Comparison of ENCODE assay signal across 8 cellular contexts in the genomic region with DNA sequence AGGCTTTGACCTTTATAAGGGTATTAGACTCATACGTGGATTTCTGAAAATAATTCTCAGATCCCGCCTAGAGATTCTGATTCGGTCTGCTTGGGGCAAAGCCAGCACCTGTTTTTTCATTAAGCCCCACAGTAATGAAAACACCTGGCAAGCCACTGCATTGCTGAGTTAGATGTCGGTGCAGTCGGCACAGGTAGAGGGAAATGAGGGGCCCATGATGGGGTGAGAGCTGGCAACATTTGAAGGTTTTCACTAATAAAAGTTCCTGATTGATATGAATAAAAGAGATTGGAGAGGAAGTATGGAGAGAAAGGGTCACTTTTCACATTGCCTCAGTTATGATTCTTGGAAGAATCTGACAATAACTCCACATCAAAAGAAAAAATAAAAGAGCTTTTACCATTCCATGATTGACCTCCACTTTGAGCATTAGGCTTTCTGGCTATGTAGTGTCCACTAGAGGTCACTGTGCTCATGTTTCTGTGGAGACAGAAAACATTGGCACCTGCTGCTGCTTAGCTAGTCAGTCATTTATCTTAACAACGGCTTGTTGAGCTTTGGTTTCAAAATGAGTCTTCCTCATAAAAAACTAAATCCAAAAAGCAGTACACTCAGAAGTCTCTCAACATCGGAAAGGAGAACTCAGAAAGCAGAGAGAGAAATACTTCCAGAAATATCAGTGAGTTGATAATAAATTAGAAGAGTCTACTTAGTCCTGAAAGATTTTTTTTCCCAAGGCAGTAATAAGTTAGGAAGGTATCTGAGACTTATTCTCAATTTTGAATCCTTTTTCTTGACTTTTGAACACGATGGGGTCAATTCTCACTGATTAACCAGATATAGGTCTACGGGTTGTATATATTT. TPM values are rescaled to one million over a fixed set of nuclear protein-coding genes. Genes with fewer than 3 reads are reported as not detected.
DNase-seq lines count a peak whose midpoint lies in the region; ATAC-seq and TF ChIP-seq lines count a peak whose summit lies in the region.

No MANE protein-coding gene starts in this region.

- TF ChIP-seq CTCF in heart right ventricle (IDR thresholded peaks at IDR 0.05) = peak; percentile 70 to 91 (median 84)

- H3K4me3 ChIP-seq in adipocyte (ENCODE audit: low read length) (no peak overlapping the region), heart right ventricle (no peak overlapping the region)

- no peak overlapping the region for H3K27ac ChIP-seq in heart right ventricle

- intact Hi-C loops in heart right ventricle (cut with DNase I) = no loop called here

- H3K4me1 ChIP-seq in adipocyte (ENCODE audit: control insufficient read depth, insufficient read depth, low read length) (peaks cover 8% of the 10 kb centered on the region), heart right ventricle (peaks cover 0 to 4% (median 0%) of the 10 kb centered on the region in 9 donors)

- no peaks in the 10 kb centered on the region for H3K9me3 ChIP-seq in adipocyte (ENCODE audit: control insufficient read depth, low read length)
- H3K9me3 ChIP-seq in heart right ventricle = no peaks in the 10 kb centered on the region

- ATAC-seq in GM21515 (IDR thresholded peaks at IDR 0.05; ENCODE audit: unreplicated experiment) = peak; percentile 96
- ATAC-seq in HG03571 (IDR thresholded peaks at IDR 0.05; ENCODE audit: unreplicated experiment) = peak; percentile 99
- ATAC-seq in heart right ventricle = peak in 7 of 8 donors; percentile 62 to 85 (median 74)

- H3K36me3 ChIP-seq in adipocyte (ENCODE audit: control insufficient read depth, insufficient read depth, low read length, severe bottlenecking) (no peaks in the 10 kb centered on the region), heart right ventricle (no peaks in the 10 kb centered on the region)

- DNase-seq in activated T-cell treated with anti-CD3 and anti-CD28 coated beads for 4 hours (peak; percentile 14), NCI-H69 (lab: John Stamatoyannopoulos, UW) (peak; percentile 85), adipocyte (ENCODE audit: low read depth) (peak; percentile 89), heart right ventricle (peak in 1 of 2 donors; percentile 63), renal cortical epithelial cell (ENCODE audit: low read depth) (peak; percentile 86)
- no peak for DNase-seq in activated T-cell treated with anti-CD3 and anti-CD28 coated beads, Interleukin-2, amount 50 U/mL, for 48 hours

- H3K9ac ChIP-seq in adipocyte (ENCODE audit: low read length) = no peak overlapping the region

- H3K27me3 ChIP-seq in adipocyte (replicated peaks; ENCODE audit: control insufficient read depth, insufficient read depth, low read length) (peaks cover 18% of the 10 kb centered on the region), heart right ventricle (peaks cover 0 to 5% (median 0%) of the 10 kb centered on the region in 7 donors)

- WGBS in heart right ventricle, 2 donors = 42 to 48% methylated on average over 9 of the region's 9 CpGs

RNA-seq across cellular contexts. Expression of a gene that starts 53.3 kb away (rescaled TPM):
- total RNA-seq in heart right ventricle (100 to 1,000 TPM; 198 to 452 (median 287) TPM), renal cortical epithelial cell (0.20 TPM in 1 of 2 replicates, not detected in the other)
- polyA plus RNA-seq in heart right ventricle = 100 to 1,000 TPM in 1 of 2 donors, 10 to 100 TPM in 1; 35.1 to 129 TPM

Comparison
In these comparisons a context has a peak if more than half of its experiments do, and no peak if none do; other contexts are left out.
1. DNase-seq: peak in activated T-cell treated with anti-CD3 and anti-CD28 coated beads for 4 hours (single experiment), NCI-H69 (single experiment), adipocyte (single experiment) and renal cortical epithelial cell (single experiment); none in activated T-cell treated with anti-CD3 and anti-CD28 coated beads, Interleukin-2, amount 50 U/mL, for 48 hours (0 of 2).
2. RNA of a gene that starts 53.3 kb away (total RNA-seq): 198 to 452 TPM in heart right ventricle; 0.20 TPM in renal cortical epithelial cell; every median in the first group is over 100 times any median in the second.
3. Peak in every context shown above with its lines, with median percentiles within 50 percentile points of each other: ATAC-seq.